ENCODE assay signal across 8 cellular contexts in genomic region chr3:8416965-8417364, GRCh38.
DNase-seq lines count a peak whose midpoint lies in the region; ATAC-seq and TF ChIP-seq lines count a peak whose summit lies in the region.

No MANE protein-coding gene starts in this region.

- H3K9me3 ChIP-seq in OCI-LY7 (ENCODE audit: low read length) (no peaks in the 10 kb centered on the region), transverse colon (no peaks in the 10 kb centered on the region)

- in situ Hi-C loops in transverse colon (cut with MboI; ENCODE audit: low pct_ligation_motif_present in 1 of 4, low pct_unique_long_range_greater_than_20kb in 1 of 4, low sequenced_read_pairs in 3 of 4), result no loop called here

- no peak for ATAC-seq in GM19395 (IDR thresholded peaks at IDR 0.05; ENCODE audit: unreplicated experiment)

- TF ChIP-seq CTCF in OCI-LY7 (conservative IDR thresholded peaks at IDR 0.05; ENCODE audit: low read length), result no peak
- TF ChIP-seq CTCF in transverse colon (IDR thresholded peaks at IDR 0.05), result no peak

- TF ChIP-seq EP300 in transverse colon (IDR thresholded peaks at IDR 0.05; ENCODE audit: low read depth), result no peak

- CTCF ChIA-PET in OCI-LY7 (lab: Charles Lee; ENCODE audit: unreplicated experiment), result interaction anchor here (1.3 kb wide), 1 partner anchor 92 kb away, joined by 8 read pairs; no protein-coding TSS in a partner anchor

- H3K27ac ChIP-seq in OCI-LY7 (ENCODE audit: low read depth, low read length, poor library complexity, severe bottlenecking) (no peak overlapping the region), transverse colon (no peak overlapping the region)

- no peaks in the 10 kb centered on the region for H3K36me3 ChIP-seq in OCI-LY7 (ENCODE audit: insufficient read depth, low read length)
- no peaks in the 10 kb centered on the region for H3K36me3 ChIP-seq in transverse colon

- H3K4me2 ChIP-seq in OCI-LY7 (ENCODE audit: low read length), result no peak overlapping the region

- POLR2A ChIA-PET in OCI-LY7 (lab: Charles Lee), result interaction anchor here (0.6 to 0.9 kb wide), 3 partner anchors 9 to 556 kb away, joined by 3 to 4 read pairs (median 3); no protein-coding TSS in a partner anchor

- no peaks in the 10 kb centered on the region for H4K20me1 ChIP-seq in OCI-LY7 (ENCODE audit: insufficient read depth, low read length)

- H3K79me2 ChIP-seq in OCI-LY7 (ENCODE audit: insufficient read depth, low read depth, low read length), result no peaks in the 10 kb centered on the region

- peak; percentile 24 for DNase-seq in stimulated activated CD4-positive, alpha-beta T cell treated with anti-CD3 and anti-CD28 coated beads, Interleukin-15, amount 100 ng/mL, for 24 hours
- DNase-seq in stimulated activated CD4-positive, alpha-beta T cell treated with anti-CD3 and anti-CD28 coated beads, Interleukin-4, amount 100 ng/mL, for 24 hours, result no peak
- DNase-seq in OCI-LY7 (ENCODE audit: low spot score) (peak; percentile 4), glomerular visceral epithelial cell (ENCODE audit: extremely low spot score) (peak; percentile 13), transverse colon (peak; percentile 37), C1 segment of cervical spinal cord (lab: John Stamatoyannopoulos, UW) (no peak)
- no peak for DNase-seq in activated CD8-positive, alpha-beta memory T cell treated with anti-CD3 and anti-CD28 coated beads for 24 hours

- no peak for TF ChIP-seq POLR2A in transverse colon (IDR thresholded peaks at IDR 0.05)

- H3K27me3 ChIP-seq in transverse colon, result no peaks in the 10 kb centered on the region

- H2AFZ ChIP-seq in OCI-LY7 (ENCODE audit: low read length), result peak overlapping the region; percentile 49; the same call in 1 of the 2 replicates

- no peaks in the 10 kb centered on the region for H3K9me2 ChIP-seq in OCI-LY7 (ENCODE audit: insufficient read depth, low read length)

- H3K4me3 ChIP-seq in OCI-LY7 (ENCODE audit: low read depth, low read length, poor library complexity, severe bottlenecking) (no peak overlapping the region), transverse colon (peak overlapping the region in 2 of 4 donors; percentile 5 to 23)

- intact Hi-C loops in OCI-LY7 (cut with micrococcal nuclease; ENCODE audit: unreplicated experiment) (loop anchor here (1.0 kb wide), 1 partner anchor 93 kb away; no protein-coding TSS in a partner anchor), transverse colon (cut with DNase I; ENCODE audit: low total_unique reads) (no loop called here)

- WGBS in transverse colon (ENCODE audit: low coverage in 1 of 2), 2 donors, result 0 to 69% methylated on average over 1 to 4 of the region's 4 CpGs

- no peaks in the 10 kb centered on the region for H3K4me1 ChIP-seq in OCI-LY7 (ENCODE audit: insufficient read depth, low read length, poor library complexity, severe bottlenecking)
- peaks cover 0 to 4% (median 0%) of the 10 kb centered on the region in 4 donors for H3K4me1 ChIP-seq in transverse colon

- BruUV-seq in OCI-LY7 (replicated peaks; lab: Mats Ljungman, UMichigan), result no TSS peak

Comparison
In these comparisons a context has a peak if more than half of its experiments do, and no peak if none do; other contexts are left out.
1. DNase-seq: peak in stimulated activated CD4-positive, alpha-beta T cell treated with anti-CD3 and anti-CD28 coated beads, Interleukin-15, amount 100 ng/mL, for 24 hours (single experiment), OCI-LY7 (single experiment), glomerular visceral epithelial cell (single experiment) and transverse colon (single experiment); none in stimulated activated CD4-positive, alpha-beta T cell treated with anti-CD3 and anti-CD28 coated beads, Interleukin-4, amount 100 ng/mL, for 24 hours (single experiment), C1 segment of cervical spinal cord (0 of 14) and activated CD8-positive, alpha-beta memory T cell treated with anti-CD3 and anti-CD28 coated beads for 24 hours (single experiment).